13 cellular contexts compared by ENCODE assay signal in the genomic region with DNA sequence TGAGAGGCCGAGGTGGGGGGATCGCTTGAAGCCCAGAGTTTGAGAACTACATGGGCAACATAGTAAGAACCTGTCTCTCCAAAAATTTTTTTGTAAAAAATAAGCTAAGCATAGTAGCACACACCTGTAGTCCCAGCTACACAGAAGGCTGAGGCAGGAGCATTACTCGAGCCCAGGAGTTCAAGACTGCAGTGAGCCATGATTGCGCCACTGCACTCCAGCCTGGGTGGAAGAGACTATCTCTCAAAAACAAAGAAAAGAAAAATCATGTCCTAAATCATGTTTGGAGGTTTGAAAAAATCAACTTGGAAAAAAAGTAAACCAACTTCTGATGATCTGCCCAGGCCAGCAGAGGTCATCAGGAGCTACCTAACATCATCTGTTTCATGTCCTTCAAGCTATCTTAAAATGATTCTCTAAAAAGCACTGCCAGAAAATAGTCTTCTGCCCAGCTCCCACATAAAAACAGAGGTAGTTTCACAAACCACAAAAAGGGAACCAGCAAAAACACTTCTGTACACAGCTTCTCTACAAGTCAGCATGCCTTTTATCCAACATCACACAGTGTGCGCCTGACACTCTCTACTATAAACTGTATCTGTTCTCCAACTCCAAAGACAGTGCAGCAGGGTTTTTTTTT.
DNase-seq lines count a peak whose midpoint lies in the region; ATAC-seq, FAIRE-seq and TF ChIP-seq lines count a peak whose summit lies in the region.
"Had no signal": no experiment of that assay in that cellular context is flagged by ENCODE, and none has a peak within 500 bp of the region (broad histone marks: within the 10 kb centered on the region; RNA-seq: fewer than 3 reads in every experiment).

No MANE protein-coding gene starts in this region.

- H3K9me3 ChIP-seq in adrenal gland (replicated peaks in 1 of 3) (no peaks in the 10 kb centered on the region), HAP-1 (no peaks in the 10 kb centered on the region)
- H3K9me3 ChIP-seq: thoracic aorta had no signal

- 81 to 93% (median 91%) methylated on average over 5 of the region's 5 CpGs for WGBS in adrenal gland, 4 donors

- H3K4me1 ChIP-seq in adrenal gland (replicated peaks in 1 of 2) (no peaks in the 10 kb centered on the region), HAP-1 (peaks cover 9% of the 10 kb centered on the region)

- FAIRE-seq in GM12891 (lab: Jason Lieb, UNC): no peak
- FAIRE-seq in GM19239 (lab: Jason Lieb, UNC): no peak

- DNase-seq in GM12891 (ENCODE audit: insufficient read length, low spot score): no peak
- peak; percentile 24 for DNase-seq in NAMALWA (ENCODE audit: low spot score)
- DNase-seq in left ventricle myocardium superior: no peak
- no peak for DNase-seq in stimulated activated CD4-positive, alpha-beta T cell treated with anti-CD3 and anti-CD28 coated beads, Interleukin-12 subunit alpha, Interleukin-12 subunit beta, amount 100 ng/mL, for 4 hours
- DNase-seq in adrenal gland: no peak
- DNase-seq in HAP-1 (ENCODE audit: low spot score in 2 of 2): no peak
- DNase-seq in GM19239 (ENCODE audit: insufficient read length, low spot score): no peak
- DNase-seq: CD8-positive, alpha-beta T cell; stimulated activated CD4-positive, alpha-beta T cell treated with anti-CD3 and anti-CD28 coated beads, Interleukin-2, amount 100 ng/mL, for 24 hours had no signal

- H3K27me3 ChIP-seq in adrenal gland (no peaks in the 10 kb centered on the region), HAP-1 (ENCODE audit: low read depth) (no peaks in the 10 kb centered on the region)
- H3K27me3 ChIP-seq: cardiac muscle cell had no signal

- in situ Hi-C loops in HAP-1 (cut with MboI; ENCODE audit: low sequenced_read_pairs): loop anchor here (25.0 kb wide), 1 partner anchor 421 kb away; no protein-coding TSS in a partner anchor

- H3K4me3 ChIP-seq in adrenal gland (no peak overlapping the region), HAP-1 (no peak overlapping the region)
- H3K4me3 ChIP-seq: cardiac muscle cell, thoracic aorta had no signal

- TF ChIP-seq POLR2A in GM12891 (IDR thresholded peaks at IDR 0.05; ENCODE audit: low read depth, low read length) (no peak), adrenal gland (IDR thresholded peaks at IDR 0.05) (no peak)

- peak; percentile 35 for TF ChIP-seq CTCF in 22Rv1 (IDR thresholded peaks at IDR 0.05)
- TF ChIP-seq CTCF in adrenal gland (IDR thresholded peaks at IDR 0.05): no peak

- H3K27ac ChIP-seq in 22Rv1: no peak overlapping the region
- H3K27ac ChIP-seq in adrenal gland: no peak overlapping the region
- H3K27ac ChIP-seq: KMS-11, thoracic aorta had no signal

- H3K36me3 ChIP-seq in adrenal gland (replicated peaks in 1 of 2): no peaks in the 10 kb centered on the region
- no peaks in the 10 kb centered on the region for H3K36me3 ChIP-seq in HAP-1 (replicated peaks)
- H3K36me3 ChIP-seq: cardiac muscle cell, thoracic aorta had no signal

- ATAC-seq in left ventricle myocardium superior: peak; percentile 37
- ATAC-seq: CD8-positive, alpha-beta T cell had no signal

- intact Hi-C loops in left ventricle myocardium superior (cut with micrococcal nuclease): loop anchor here (10.0 kb wide), 1 partner anchor 413 kb away; no protein-coding TSS in a partner anchor
- intact Hi-C loops in adrenal gland (cut with DNase I): no loop called here

TF ChIP-seq in GM12891, 5 proteins besides CTCF, POLR2A, EP300 and RAD21:
- TF ChIP-seq POLR2AphosphoS5 (IDR thresholded peaks at IDR 0.05; ENCODE audit: low read depth, low read length): no peak
- peak; percentile 41; the same call in 1 of the 2 replicates for TF ChIP-seq SPI1 (IDR thresholded peaks at IDR 0.05; ENCODE audit: low read depth, low read length)
- no peak for TF ChIP-seq POU2F2 (IDR thresholded peaks at IDR 0.05; ENCODE audit: low read depth, low read length)
